ENCODE assay signal across 15 cellular contexts in genomic region chr1:97791251-97791650, GRCh38.
DNase-seq lines count a peak whose midpoint lies in the region; ATAC-seq, FAIRE-seq and TF ChIP-seq lines count a peak whose summit lies in the region.
"Had no signal": no experiment of that assay in that cellular context is flagged by ENCODE, and none has a peak within 500 bp of the region (broad histone marks: within the 10 kb centered on the region; RNA-seq: fewer than 3 reads in every experiment).

No MANE protein-coding gene starts in this region.

- no TSS peak for BruUV-seq in GM12878 (replicated peaks; lab: Mats Ljungman, UMichigan)

- TF ChIP-seq EP300 in GM12878 (IDR thresholded peaks at IDR 0.05; ENCODE audit: borderline replicate concordance in 1 of 2, control insufficient read depth in 1 of 2, low read depth in 2 of 2, low read length in 2 of 2): peak in 1 of 2 experiments; percentile 46; a peak in 2 of 4 replicates
- TF ChIP-seq EP300 in gastroesophageal sphincter (IDR thresholded peaks at IDR 0.05): no peak

- TF ChIP-seq POLR2A in GM12878 (IDR thresholded peaks at IDR 0.05; ENCODE audit: low read depth, low read length): no peak
- TF ChIP-seq POLR2A in gastroesophageal sphincter (IDR thresholded peaks at IDR 0.05): no peak
- no peak for TF ChIP-seq POLR2A in gastrocnemius medialis (IDR thresholded peaks at IDR 0.05)

- no peaks in the 10 kb centered on the region for H4K20me1 ChIP-seq in GM12878 (ENCODE audit: control insufficient read depth, insufficient read depth)

- CTCF ChIA-PET in GM12878 (lab: Yijun Ruan, JAX): interaction anchor here (0.9 to 1.1 kb wide), 3 partner anchors 9 to 37 kb away, joined by 3 read pairs; no protein-coding TSS in a partner anchor

- no peak for TF ChIP-seq CTCF in GM12878 (IDR thresholded peaks at IDR 0.05 in 2 of 3, conservative IDR thresholded peaks at IDR 0.05 in 1 of 3; ENCODE audit: control insufficient read depth in 2 of 3, extremely low read depth in 1 of 3, insufficient read depth in 1 of 3, low read depth in 3 of 3, low read length in 3 of 3)
- no peak for TF ChIP-seq CTCF in gastroesophageal sphincter (IDR thresholded peaks at IDR 0.05)
- no peak for TF ChIP-seq CTCF in gastrocnemius medialis (IDR thresholded peaks at IDR 0.05 in 4 of 5, conservative IDR thresholded peaks at IDR 0.05 in 1 of 5)
- TF ChIP-seq CTCF in dorsolateral prefrontal cortex (IDR thresholded peaks at IDR 0.05 in 54 of 56, conservative IDR thresholded peaks at IDR 0.05 in 2 of 56; ENCODE audit: low read depth in 1 of 56, partially characterized antibody in 56 of 56): no peak

- H3K9me3 ChIP-seq in GM12878 (replicated peaks; ENCODE audit: control insufficient read depth, insufficient read depth, low read length): no peaks in the 10 kb centered on the region; the same call in 2 of the 3 replicates
- no peaks in the 10 kb centered on the region for H3K9me3 ChIP-seq in gastroesophageal sphincter
- no peaks in the 10 kb centered on the region for H3K9me3 ChIP-seq in gastrocnemius medialis
- H3K9me3 ChIP-seq: testis had no signal

- FAIRE-seq in GM12878 (lab: Jason Lieb, UNC): peak; percentile 47

- POLR2A ChIA-PET in GM12878 (lab: Charles Lee): no interaction called here

- no peak overlapping the region for H3K4me2 ChIP-seq in GM12878 (ENCODE audit: control insufficient read depth, insufficient read depth)

- DNase-seq in GM12878 (ENCODE audit: low read depth, low spot score) (peak; percentile 45), gastrocnemius medialis (no peak), dorsolateral prefrontal cortex (no peak)
- DNase-seq in activated effector memory CD4-positive, alpha-beta T cell treated with Interleukin-2 at 50 U/mL for 16 hours: no peak
- DNase-seq: activated naive CD4-positive, alpha-beta T cell treated with anti-CD3 and anti-CD28 coated beads, Interleukin-2, amount 10 ng/mL, durations not matched to agents 7 days and 5 days; effector memory CD4-positive, alpha-beta T cell; GDM1; naive thymus-derived CD8-positive, alpha-beta T cell; NCI-H1092 treated with DMSO at 0.1 percent for 48 hours; stimulated activated CD4-positive, alpha-beta T cell treated with anti-CD3 and anti-CD28 coated beads, Interleukin-1b, Interleukin-23, amount 100 ng/mL, for 48 hours; testis had no signal

- H3K4me3 ChIP-seq in GM12878: no peak overlapping the region
- no peak overlapping the region for H3K4me3 ChIP-seq in gastroesophageal sphincter
- H3K4me3 ChIP-seq in gastrocnemius medialis: no peak overlapping the region
- no peak overlapping the region for H3K4me3 ChIP-seq in dorsolateral prefrontal cortex
- H3K4me3 ChIP-seq: testis had no signal

- SMC1A ChIA-PET in GM12878 (lab: Charles Lee; ENCODE audit: uncharacterized antibody, unreplicated experiment): interaction anchor here (0.6 to 4.7 kb wide), 8 partner anchors 8 to 134 kb away, joined by 3 to 28 read pairs (median 3); partner anchors contain the start of gene DPYD

- ATAC-seq in GM18858 (IDR thresholded peaks at IDR 0.05; ENCODE audit: unreplicated experiment) (peak; percentile 92), GM21423 (IDR thresholded peaks at IDR 0.05; ENCODE audit: unreplicated experiment) (peak; percentile 81), HG03159 (IDR thresholded peaks at IDR 0.05; ENCODE audit: unreplicated experiment) (peak; percentile 92), GM12878 (peak; percentile 89), gastroesophageal sphincter (no peak), gastrocnemius medialis (no peak)
- ATAC-seq: naive thymus-derived CD8-positive, alpha-beta T cell had no signal

- intact Hi-C loops in GM12878 (cut with micrococcal nuclease; ENCODE audit: unreplicated experiment) (no loop called here), gastrocnemius medialis (cut with DNase I; ENCODE audit: low total_unique reads) (no loop called here), dorsolateral prefrontal cortex (cut with DNase I) (no loop called here)

- RAD21 ChIA-PET in GM12878 (lab: Charles Lee; ENCODE audit: unreplicated experiment): interaction anchor here (1.0 kb wide), 1 partner anchor 129 kb away, joined by 3 read pairs; the partner anchor contains the start of gene DPYD

- H3K27ac ChIP-seq in GM12878 (ENCODE audit: control insufficient read depth, insufficient read depth) (no peak overlapping the region), gastroesophageal sphincter (no peak overlapping the region), gastrocnemius medialis (no peak overlapping the region), dorsolateral prefrontal cortex (no peak overlapping the region)
- H3K27ac ChIP-seq: testis had no signal

- peaks cover 10% of the 10 kb centered on the region; the same call in 1 of the 2 replicates for H3K4me1 ChIP-seq in GM12878 (ENCODE audit: control insufficient read depth, insufficient read depth, low read length)
- no peaks in the 10 kb centered on the region for H3K4me1 ChIP-seq in gastroesophageal sphincter
- H3K4me1 ChIP-seq in gastrocnemius medialis: peaks cover 7 to 12% of the 10 kb centered on the region in 2 donors
- H3K4me1 ChIP-seq: testis had no signal

- H2AFZ ChIP-seq in GM12878 (ENCODE audit: control insufficient read depth, low read depth, low read length): no peak overlapping the region

- no peak for TF ChIP-seq RAD21 in GM12878 (IDR thresholded peaks at IDR 0.05; ENCODE audit: insufficient read depth, low read depth, low read length)

- in situ Hi-C loops in GM12878 (cut with MboI): no loop called here
- in situ Hi-C loops in gastrocnemius medialis (cut with MboI; ENCODE audit: low sequenced_read_pairs in 4 of 4): no loop called here

- H3K27me3 ChIP-seq in GM12878 (replicated peaks in 1 of 2; ENCODE audit: control insufficient read depth in 2 of 2, insufficient read depth in 2 of 2, low read length in 1 of 2): no peaks in the 10 kb centered on the region
- no peaks in the 10 kb centered on the region for H3K27me3 ChIP-seq in gastroesophageal sphincter
- no peaks in the 10 kb centered on the region for H3K27me3 ChIP-seq in gastrocnemius medialis
- no peaks in the 10 kb centered on the region for H3K27me3 ChIP-seq in dorsolateral prefrontal cortex
- H3K27me3 ChIP-seq: testis had no signal

- H3K36me3 ChIP-seq in GM12878 (ENCODE audit: control insufficient read depth in 2 of 2, insufficient read depth in 2 of 2, low read length in 1 of 2) (no peaks in the 10 kb centered on the region; a peak in 1 of 4 replicates), gastroesophageal sphincter (no peaks in the 10 kb centered on the region), gastrocnemius medialis (no peaks in the 10 kb centered on the region)

- H3K9ac ChIP-seq in GM12878 (ENCODE audit: control insufficient read depth, insufficient read depth, low read length): no peak overlapping the region

- no peaks in the 10 kb centered on the region for H3K79me2 ChIP-seq in GM12878 (ENCODE audit: control insufficient read depth, insufficient read depth, low read length)

TF ChIP-seq in GM12878, 131 proteins besides CTCF, POLR2A, EP300 and RAD21 (continues in another document):
- TF ChIP-seq ZBED1 (IDR thresholded peaks at IDR 0.05; ENCODE audit: borderline replicate concordance): no peak
- peak; percentile 94 for TF ChIP-seq RUNX3 (IDR thresholded peaks at IDR 0.05; ENCODE audit: low read length)
- TF ChIP-seq MEF2A (IDR thresholded peaks at IDR 0.05; ENCODE audit: insufficient read depth, low read depth, low read length): peak; percentile 83
- TF ChIP-seq IRF4 (IDR thresholded peaks at IDR 0.05; ENCODE audit: low read depth, low read length): no peak
- no peak for TF ChIP-seq SUZ12 (IDR thresholded peaks at IDR 0.05; ENCODE audit: unreplicated experiment)
- TF ChIP-seq MTA3 (IDR thresholded peaks at IDR 0.05; ENCODE audit: borderline replicate concordance, low read length): no peak
- TF ChIP-seq FOS (IDR thresholded peaks at IDR 0.05; ENCODE audit: borderline replicate concordance, extremely low read depth, insufficient read length): no peak
- no peak for TF ChIP-seq USF2 (IDR thresholded peaks at IDR 0.05; ENCODE audit: borderline replicate concordance, low read depth, low read length)
- TF ChIP-seq ATF7 (IDR thresholded peaks at IDR 0.05; ENCODE audit: low read depth): peak; percentile 36; the same call in 1 of the 2 replicates
- TF ChIP-seq NR2C1 (IDR thresholded peaks at IDR 0.05): no peak
- peak; percentile 88 for TF ChIP-seq MEF2B (IDR thresholded peaks at IDR 0.05; ENCODE audit: partially characterized antibody, poor library complexity, severe bottlenecking)
- TF ChIP-seq MTA2 (IDR thresholded peaks at IDR 0.05; ENCODE audit: low read depth): peak; percentile 92
- TF ChIP-seq ZBTB4 (CRISPR knock-in tag; IDR thresholded peaks at IDR 0.05): no peak
- TF ChIP-seq BHLHE40 (IDR thresholded peaks at IDR 0.05; ENCODE audit: borderline replicate concordance in 1 of 2, low read depth in 2 of 2, low read length in 1 of 2): peak in 1 of 2 experiments; percentile 18; a peak in 1 of 4 replicates

Comparison
In these comparisons a context has a peak if more than half of its experiments do, and no peak if none do; other contexts are left out.
1. ATAC-seq: peak in GM18858 (single experiment), GM21423 (single experiment), HG03159 (single experiment) and GM12878 (single experiment); none in gastroesophageal sphincter (single experiment) and gastrocnemius medialis (0 of 2).